Comparison of ENCODE assay signal across 1 cellular context in genomic region chr15:88546248-88547129, GRCh38.
TF ChIP-seq lines count a peak whose summit lies in the region.

Gene DET1 (minus strand): TSS chr15:88546681. CDS start chr15:88531705, 14,976 bp downstream.

TF ChIP-seq in K562, 482 proteins besides CTCF, POLR2A, EP300 and RAD21 (continued from another document and continues in another):
- TF ChIP-seq DMBX1 (CRISPR knock-in tag; IDR thresholded peaks at IDR 0.05; ENCODE audit: borderline replicate concordance), result peak; percentile 8; the same call in 1 of the 2 replicates
- no peak for TF ChIP-seq BRCA1 (IDR thresholded peaks at IDR 0.05)
- TF ChIP-seq BRCA1 (CRISPR knock-in tag; IDR thresholded peaks at IDR 0.05), result no peak
- TF ChIP-seq MBD2 (IDR thresholded peaks at IDR 0.05; ENCODE audit: borderline replicate concordance, low read depth), result no peak
- TF ChIP-seq GABPB1 (CRISPR knock-in tag; IDR thresholded peaks at IDR 0.05), result peak; percentile 79; the same call in 1 of the 2 replicates
- TF ChIP-seq ZNF140 (CRISPR knock-in tag; IDR thresholded peaks at IDR 0.05), result 0 out of 2 replicates have a peak, but pooled peaks have one; percentile 25
- TF ChIP-seq MYC (IDR thresholded peaks at IDR 0.05; ENCODE audit: low read depth, low read length), result 0 out of 2 replicates have a peak, but pooled peaks have one; percentile 41
- no peak for TF ChIP-seq MYC (CRISPR knock-in tag; IDR thresholded peaks at IDR 0.05; ENCODE audit: borderline replicate concordance, low read depth)
- no peak for TF ChIP-seq CREBBP (IDR thresholded peaks at IDR 0.05; ENCODE audit: low read depth, low read length)
- no peak for TF ChIP-seq TFAM (CRISPR knock-in tag; conservative IDR thresholded peaks at IDR 0.05)
- no peak for TF ChIP-seq ZNF3 (CRISPR knock-in tag; IDR thresholded peaks at IDR 0.05)
- TF ChIP-seq PTTG1 (tag; IDR thresholded peaks at IDR 0.05; ENCODE audit: low read depth), result no peak
- TF ChIP-seq NFIC (IDR thresholded peaks at IDR 0.05), result no peak
- TF ChIP-seq, protein P1, sequence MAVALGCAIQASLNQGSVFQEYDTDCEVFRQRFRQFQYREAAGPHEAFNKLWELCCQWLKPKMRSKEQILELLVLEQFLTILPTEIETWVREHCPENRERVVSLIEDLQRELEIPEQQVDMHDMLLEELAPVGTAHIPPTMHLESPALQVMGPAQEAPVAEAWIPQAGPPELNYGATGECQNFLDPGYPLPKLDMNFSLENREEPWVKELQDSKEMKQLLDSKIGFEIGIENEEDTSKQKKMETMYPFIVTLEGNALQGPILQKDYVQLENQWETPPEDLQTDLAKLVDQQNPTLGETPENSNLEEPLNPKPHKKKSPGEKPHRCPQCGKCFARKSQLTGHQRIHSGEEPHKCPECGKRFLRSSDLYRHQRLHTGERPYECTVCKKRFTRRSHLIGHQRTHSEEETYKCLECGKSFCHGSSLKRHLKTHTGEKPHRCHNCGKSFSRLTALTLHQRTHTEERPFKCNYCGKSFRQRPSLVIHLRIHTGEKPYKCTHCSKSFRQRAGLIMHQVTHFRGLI (CRISPR knock-in tag; IDR thresholded peaks at IDR 0.05), result peak; percentile 61; the same call in 1 of the 2 replicates
- no peak for TF ChIP-seq ZNF699 (CRISPR knock-in tag; IDR thresholded peaks at IDR 0.05; ENCODE audit: insufficient replicate concordance)
- TF ChIP-seq PATZ1 (CRISPR knock-in tag; IDR thresholded peaks at IDR 0.05; ENCODE audit: borderline replicate concordance), result no peak
- TF ChIP-seq CTCFL (IDR thresholded peaks at IDR 0.05; ENCODE audit: borderline replicate concordance, insufficient read depth, low read depth, low read length, poor library complexity, severe bottlenecking), result peak; percentile 79
- TF ChIP-seq ZNF79 (CRISPR knock-in tag; IDR thresholded peaks at IDR 0.05; ENCODE audit: low read depth), result no peak
- no peak for TF ChIP-seq MXD1 (CRISPR knock-in tag; IDR thresholded peaks at IDR 0.05; ENCODE audit: borderline replicate concordance, poor library complexity, severe bottlenecking)
- no peak for TF ChIP-seq ZNF778 (CRISPR knock-in tag; IDR thresholded peaks at IDR 0.05)
- TF ChIP-seq THRAP3 (IDR thresholded peaks at IDR 0.05; ENCODE audit: borderline replicate concordance), result no peak; the same call in 1 of the 2 replicates
- TF ChIP-seq SP2 (IDR thresholded peaks at IDR 0.05; ENCODE audit: extremely low read depth, low read depth, low read length, poor library complexity, severe bottlenecking), result peak; percentile 87
- peak; percentile 65 for TF ChIP-seq RBBP5 (IDR thresholded peaks at IDR 0.05; ENCODE audit: borderline replicate concordance, insufficient read depth, low read length, poor library complexity, severe bottlenecking)
- TF ChIP-seq ZNF282 (CRISPR knock-in tag; IDR thresholded peaks at IDR 0.05), result no peak
- TF ChIP-seq SLC30A9 (CRISPR knock-in tag; IDR thresholded peaks at IDR 0.05), result no peak
- no peak for TF ChIP-seq HES1 (IDR thresholded peaks at IDR 0.05; ENCODE audit: low read depth)
- no peak for TF ChIP-seq ERF (CRISPR knock-in tag; IDR thresholded peaks at IDR 0.05)
- TF ChIP-seq POLR2H (tag; IDR thresholded peaks at IDR 0.05; ENCODE audit: low read depth), result no peak; the same call in 1 of the 2 replicates
- peak; percentile 31; the same call in 1 of the 2 replicates for TF ChIP-seq STAT5A (IDR thresholded peaks at IDR 0.05; ENCODE audit: borderline replicate concordance, low read length)
- no peak for TF ChIP-seq NR0B1 (IDR thresholded peaks at IDR 0.05; ENCODE audit: partially characterized antibody)
- no peak for TF ChIP-seq NEUROD1 (IDR thresholded peaks at IDR 0.05; ENCODE audit: borderline replicate concordance, low read depth, low read length, partially characterized antibody)
- TF ChIP-seq CCAR2 (IDR thresholded peaks at IDR 0.05; ENCODE audit: low read depth, low read length), result no peak
- TF ChIP-seq ZNF354B (CRISPR knock-in tag; IDR thresholded peaks at IDR 0.05), result no peak
- TF ChIP-seq ZNF77 (CRISPR knock-in tag; IDR thresholded peaks at IDR 0.05), result no peak
- TF ChIP-seq, protein P2, sequence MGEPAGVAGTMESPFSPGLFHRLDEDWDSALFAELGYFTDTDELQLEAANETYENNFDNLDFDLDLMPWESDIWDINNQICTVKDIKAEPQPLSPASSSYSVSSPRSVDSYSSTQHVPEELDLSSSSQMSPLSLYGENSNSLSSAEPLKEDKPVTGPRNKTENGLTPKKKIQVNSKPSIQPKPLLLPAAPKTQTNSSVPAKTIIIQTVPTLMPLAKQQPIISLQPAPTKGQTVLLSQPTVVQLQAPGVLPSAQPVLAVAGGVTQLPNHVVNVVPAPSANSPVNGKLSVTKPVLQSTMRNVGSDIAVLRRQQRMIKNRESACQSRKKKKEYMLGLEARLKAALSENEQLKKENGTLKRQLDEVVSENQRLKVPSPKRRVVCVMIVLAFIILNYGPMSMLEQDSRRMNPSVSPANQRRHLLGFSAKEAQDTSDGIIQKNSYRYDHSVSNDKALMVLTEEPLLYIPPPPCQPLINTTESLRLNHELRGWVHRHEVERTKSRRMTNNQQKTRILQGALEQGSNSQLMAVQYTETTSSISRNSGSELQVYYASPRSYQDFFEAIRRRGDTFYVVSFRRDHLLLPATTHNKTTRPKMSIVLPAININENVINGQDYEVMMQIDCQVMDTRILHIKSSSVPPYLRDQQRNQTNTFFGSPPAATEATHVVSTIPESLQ (CRISPR knock-in tag; IDR thresholded peaks at IDR 0.05), result no peak
- TF ChIP-seq, protein P3, sequence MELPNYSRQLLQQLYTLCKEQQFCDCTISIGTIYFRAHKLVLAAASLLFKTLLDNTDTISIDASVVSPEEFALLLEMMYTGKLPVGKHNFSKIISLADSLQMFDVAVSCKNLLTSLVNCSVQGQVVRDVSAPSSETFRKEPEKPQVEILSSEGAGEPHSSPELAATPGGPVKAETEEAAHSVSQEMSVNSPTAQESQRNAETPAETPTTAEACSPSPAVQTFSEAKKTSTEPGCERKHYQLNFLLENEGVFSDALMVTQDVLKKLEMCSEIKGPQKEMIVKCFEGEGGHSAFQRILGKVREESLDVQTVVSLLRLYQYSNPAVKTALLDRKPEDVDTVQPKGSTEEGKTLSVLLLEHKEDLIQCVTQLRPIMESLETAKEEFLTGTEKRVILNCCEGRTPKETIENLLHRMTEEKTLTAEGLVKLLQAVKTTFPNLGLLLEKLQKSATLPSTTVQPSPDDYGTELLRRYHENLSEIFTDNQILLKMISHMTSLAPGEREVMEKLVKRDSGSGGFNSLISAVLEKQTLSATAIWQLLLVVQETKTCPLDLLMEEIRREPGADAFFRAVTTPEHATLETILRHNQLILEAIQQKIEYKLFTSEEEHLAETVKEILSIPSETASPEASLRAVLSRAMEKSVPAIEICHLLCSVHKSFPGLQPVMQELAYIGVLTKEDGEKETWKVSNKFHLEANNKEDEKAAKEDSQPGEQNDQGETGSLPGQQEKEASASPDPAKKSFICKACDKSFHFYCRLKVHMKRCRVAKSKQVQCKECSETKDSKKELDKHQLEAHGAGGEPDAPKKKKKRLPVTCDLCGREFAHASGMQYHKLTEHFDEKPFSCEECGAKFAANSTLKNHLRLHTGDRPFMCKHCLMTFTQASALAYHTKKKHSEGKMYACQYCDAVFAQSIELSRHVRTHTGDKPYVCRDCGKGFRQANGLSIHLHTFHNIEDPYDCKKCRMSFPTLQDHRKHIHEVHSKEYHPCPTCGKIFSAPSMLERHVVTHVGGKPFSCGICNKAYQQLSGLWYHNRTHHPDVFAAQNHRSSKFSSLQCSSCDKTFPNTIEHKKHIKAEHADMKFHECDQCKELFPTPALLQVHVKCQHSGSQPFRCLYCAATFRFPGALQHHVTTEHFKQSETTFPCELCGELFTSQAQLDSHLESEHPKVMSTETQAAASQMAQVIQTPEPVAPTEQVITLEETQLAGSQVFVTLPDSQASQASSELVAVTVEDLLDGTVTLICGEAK (IDR thresholded peaks at IDR 0.05), result peak; percentile 97
- TF ChIP-seq, protein P3 (CRISPR knock-in tag; IDR thresholded peaks at IDR 0.05), result no peak
- no peak; the same call in 1 of the 2 replicates for TF ChIP-seq CREB3L1 (IDR thresholded peaks at IDR 0.05; ENCODE audit: borderline replicate concordance, low read depth)
- TF ChIP-seq HDAC6 (IDR thresholded peaks at IDR 0.05; ENCODE audit: low read depth, low read length), result no peak
- TF ChIP-seq ZNF561 (CRISPR knock-in tag; conservative IDR thresholded peaks at IDR 0.05), result no peak
- TF ChIP-seq GTF2F1 (IDR thresholded peaks at IDR 0.05; ENCODE audit: low read depth, low read length), result no peak
- TF ChIP-seq SRF (CRISPR knock-in tag; IDR thresholded peaks at IDR 0.05), result peak in 1 of 2 experiments; percentile 77; a peak in 2 of 4 replicates
